In genomic region chr3:47291754-47292420, GRCh38 we compare ENCODE assay signal across 8 cellular contexts. TPM values are rescaled to one million over a fixed set of nuclear protein-coding genes. Genes with fewer than 3 reads are reported as not detected.
DNase-seq lines count a peak whose midpoint lies in the region; ATAC-seq, FAIRE-seq and TF ChIP-seq lines count a peak whose summit lies in the region.
"Not testable (repeated sequence)": the region's sequence is repeated elsewhere in the genome, so short reads cannot be mapped to it uniquely, and the experiment has no call there.

No MANE protein-coding gene starts in this region.

- not testable (repeated sequence) for TF ChIP-seq RAD21 in GM12878 (IDR thresholded peaks at IDR 0.05; ENCODE audit: insufficient read depth, low read depth, low read length)

- H3K4me1 Mint-ChIP-seq in stimulated activated memory B cell treated with anti-CD40 and anti-IgM and Interleukin-4, amounts not matched to agents 10 μg/mL and 1 μg/mL and 100 μg/mL, for 72 hours = peaks cover 81% of the 10 kb centered on the region

- POLR2A ChIA-PET in GM12878 (lab: Charles Lee) = interaction anchor here (0.6 to 3.8 kb wide), 18 partner anchors 8 to 478 kb away, joined by 3 to 38 read pairs (median 3); partner anchors contain the start of genes KIF9, KLHL18 and PTPN23

- ATAC-seq in GM18511 (IDR thresholded peaks at IDR 0.05; ENCODE audit: unreplicated experiment) (peak; percentile 54), GM19328 (IDR thresholded peaks at IDR 0.05; ENCODE audit: unreplicated experiment) (peak; percentile 57), GM21723 (IDR thresholded peaks at IDR 0.05; ENCODE audit: unreplicated experiment) (peak; percentile 57), HG03135 (IDR thresholded peaks at IDR 0.05; ENCODE audit: unreplicated experiment) (peak; percentile 62), GM12878 (peak; percentile 80)
- peak; percentile 86 for ATAC-seq in stimulated activated memory B cell treated with anti-CD40 and anti-IgM and Interleukin-4, amounts not matched to agents 10 μg/mL and 1 μg/mL and 100 μg/mL, for 72 hours

- H3K9me3 Mint-ChIP-seq in stimulated activated memory B cell treated with anti-CD40 and anti-IgM and Interleukin-4, amounts not matched to agents 10 μg/mL and 1 μg/mL and 100 μg/mL, for 72 hours = not testable (repeated sequence)

- intact Hi-C loops in GM12878 (cut with micrococcal nuclease; ENCODE audit: unreplicated experiment) = not testable (repeated sequence)

- not testable (repeated sequence) for H3K9me3 ChIP-seq in Karpas-422 (ENCODE audit: low read length); GM12878 (replicated peaks; ENCODE audit: control insufficient read depth, insufficient read depth, low read length)

- H3K27ac ChIP-seq in Karpas-422 (ENCODE audit: low read length) (peak overlapping the region; percentile 89), GM12878 (ENCODE audit: control insufficient read depth, insufficient read depth) (peak overlapping the region; percentile 61)

- not testable (repeated sequence) for TF ChIP-seq POLR2A in GM12878 (IDR thresholded peaks at IDR 0.05; ENCODE audit: low read depth, low read length)

- CTCF ChIA-PET in GM12878 (lab: Yijun Ruan, JAX) = interaction anchor here (0.6 to 5.5 kb wide), 13 partner anchors 10 to 382 kb away, joined by 3 to 35 read pairs (median 7); partner anchors contain the start of genes KIF9, KLHL18 and SETD2

- peak overlapping the region; percentile 2; the same call in 1 of the 2 replicates for H3K4me3 ChIP-seq in GM12864 (ENCODE audit: low read depth, low read length)
- peak overlapping the region; percentile 52 for H3K4me3 ChIP-seq in Karpas-422 (ENCODE audit: low read length)
- H3K4me3 ChIP-seq in GM12878 = peak overlapping the region; percentile 37

- in situ Hi-C loops in GM12878 (cut with MboI) = not testable (repeated sequence)

- SMC1A ChIA-PET in GM12878 (lab: Charles Lee; ENCODE audit: uncharacterized antibody, unreplicated experiment) = interaction anchor here (0.5 to 6.8 kb wide), 20 partner anchors 9 to 151 kb away, joined by 3 to 68 read pairs (median 4); partner anchors contain the start of genes KIF9, KLHL18 and SETD2

- TF ChIP-seq CTCF in GM12864 (IDR thresholded peaks at IDR 0.05; ENCODE audit: low read depth, low read length, missing control alignments); GM12878 (IDR thresholded peaks at IDR 0.05 in 2 of 3, conservative IDR thresholded peaks at IDR 0.05 in 1 of 3; ENCODE audit: control insufficient read depth in 2 of 3, extremely low read depth in 1 of 3, insufficient read depth in 1 of 3, low read depth in 3 of 3, low read length in 3 of 3): not testable (repeated sequence)

- peak overlapping the region; percentile 69 for H3K4me2 ChIP-seq in Karpas-422 (ENCODE audit: low read depth, low read length, poor library complexity, severe bottlenecking)
- H3K4me2 ChIP-seq in GM12878 (ENCODE audit: control insufficient read depth, insufficient read depth) = peak overlapping the region; percentile 75

- DNase-seq in GM12864 (ENCODE audit: low read depth) = not testable (repeated sequence)
- DNase-seq in Karpas-422 (peak; percentile 86), GM12878 (ENCODE audit: low read depth, low spot score) (peak; percentile 65)

- 5% methylated on average over 8 of the region's 9 CpGs for WGBS in GM12878 (ENCODE audit: insufficient coverage, insufficient replicate concordance, low lambda C conversion rate, missing lambda C conversion rate)

- peak overlapping the region; percentile 54 for H3K9ac ChIP-seq in Karpas-422 (ENCODE audit: low read length)
- H3K9ac ChIP-seq in GM12878 (ENCODE audit: control insufficient read depth, insufficient read depth, low read length) = not testable (repeated sequence)

- H3K4me3 Mint-ChIP-seq in stimulated activated memory B cell treated with anti-CD40 and anti-IgM and Interleukin-4, amounts not matched to agents 10 μg/mL and 1 μg/mL and 100 μg/mL, for 72 hours = peak overlapping the region; percentile 43

- not testable (repeated sequence) for H3K27me3 Mint-ChIP-seq in stimulated activated memory B cell treated with anti-CD40 and anti-IgM and Interleukin-4, amounts not matched to agents 10 μg/mL and 1 μg/mL and 100 μg/mL, for 72 hours

- H4K20me1 ChIP-seq in Karpas-422 (ENCODE audit: insufficient read depth, low read depth, low read length); GM12878 (ENCODE audit: control insufficient read depth, insufficient read depth): not testable (repeated sequence)

- H3K36me3 ChIP-seq in Karpas-422 (ENCODE audit: insufficient read depth, low read length) (peaks cover 25% of the 10 kb centered on the region; the same call in 1 of the 2 replicates), GM12878 (ENCODE audit: control insufficient read depth in 2 of 2, insufficient read depth in 2 of 2, low read length in 1 of 2) (peaks cover 0 to 15% of the 10 kb centered on the region in 2 experiments)

- RAD21 ChIA-PET in GM12878 (lab: Charles Lee; ENCODE audit: unreplicated experiment) = interaction anchor here (0.7 to 3.2 kb wide), 17 partner anchors 9 to 150 kb away, joined by 3 to 14 read pairs (median 5); partner anchors contain the start of genes KIF9, KLHL18 and SETD2

- not testable (repeated sequence) for BruUV-seq in GM12878 (replicated peaks; lab: Mats Ljungman, UMichigan)

- FAIRE-seq in GM12878 (lab: Jason Lieb, UNC) = not testable (repeated sequence)

- not testable (repeated sequence) for H3K9me2 ChIP-seq in Karpas-422 (replicated peaks; ENCODE audit: insufficient read depth, low read length)

- peak overlapping the region; percentile 77 for H3K27ac Mint-ChIP-seq in stimulated activated memory B cell treated with anti-CD40 and anti-IgM and Interleukin-4, amounts not matched to agents 10 μg/mL and 1 μg/mL and 100 μg/mL, for 72 hours

- H2AFZ ChIP-seq in Karpas-422 (ENCODE audit: low read length); GM12878 (ENCODE audit: control insufficient read depth, low read depth, low read length): not testable (repeated sequence)

- TF ChIP-seq EP300 in GM12878 (IDR thresholded peaks at IDR 0.05; ENCODE audit: borderline replicate concordance in 1 of 2, control insufficient read depth in 1 of 2, low read depth in 2 of 2, low read length in 2 of 2) = not testable (repeated sequence)

- peaks cover 98% of the 10 kb centered on the region for H3K79me2 ChIP-seq in Karpas-422 (ENCODE audit: low read length)
- H3K79me2 ChIP-seq in GM12878 (ENCODE audit: control insufficient read depth, insufficient read depth, low read length) = peaks cover 80% of the 10 kb centered on the region

- H3K4me1 ChIP-seq in Karpas-422 (ENCODE audit: low read length) (peaks cover 85% of the 10 kb centered on the region), GM12878 (ENCODE audit: control insufficient read depth, insufficient read depth, low read length) (peaks cover 46% of the 10 kb centered on the region)

- peaks cover 58% of the 10 kb centered on the region for H3K36me3 Mint-ChIP-seq in stimulated activated memory B cell treated with anti-CD40 and anti-IgM and Interleukin-4, amounts not matched to agents 10 μg/mL and 1 μg/mL and 100 μg/mL, for 72 hours

- not testable (repeated sequence) for H3K27me3 ChIP-seq in Karpas-422 (ENCODE audit: low read length); GM12878 (replicated peaks in 1 of 2; ENCODE audit: control insufficient read depth in 2 of 2, insufficient read depth in 2 of 2, low read length in 1 of 2)

RNA-seq across cellular contexts. Expression of gene KLHL18, which starts 9.1 kb away (rescaled TPM):
- total RNA-seq in Karpas-422 (2014; rRNA removed; shearing (Covaris generic); ENCODE audit: low replicate concordance) = 15.6 and 33.0 TPM in 2 replicates
- 47.7 and 66.7 TPM in 2 replicates for total RNA-seq in GM12878 (2013; cell fraction: nucleolus; rRNA removed)
- total RNA-seq in GM12878 (2014; rRNA removed) (28.6 and 32.1 TPM in 2 replicates), GM12878 (2014; rRNA removed; fragmentation: Illumina TruSeq; extraction: Trizol) (22.7 and 24.0 TPM in 2 replicates), GM12878 (2021) (51.5 and 56.5 TPM in 2 replicates)
- polyA plus RNA-seq in GM12878 (2011; ENCODE audit: low read depth) = 12.4 TPM
- polyA plus RNA-seq in GM12878 (2011; rRNA removed) (36.7 and 61.5 TPM in 2 replicates), GM12878 (2014; fragmentation: Illumina TruSeq; extraction: Trizol) (20.2 and 28.5 TPM in 2 replicates), GM12878 (2014; fragmentation: Nextera tagmentation; extraction: Ambion mirVana) (10 to 100 TPM; 65.6 to 69.8 TPM), GM12878 (2014; rRNA removed) (32.6 and 35.6 TPM in 2 replicates), GM12878 (2016; fragmentation: Nextera tagmentation; extraction: Ambion mirVana) (10 to 100 TPM; 51.8 to 56.6 TPM)
- 64.6 and 76.1 TPM in 2 replicates for polyA plus RNA-seq in GM12878 (2011; cell fraction: cytosol; rRNA removed)
- 39.0 and 50.3 TPM in 2 replicates for polyA plus RNA-seq in GM12878 (2011; cell fraction: nucleus; rRNA removed)
- 26.6 and 31.3 TPM in 2 replicates for polyA plus RNA-seq in GM12878 (2012)
- 49.1 and 54.9 TPM in 2 replicates for polyA minus RNA-seq in GM12878 (2011; rRNA and poly(A)+ RNA removed)
- 11.1 and 13.2 TPM in 2 replicates for polyA minus RNA-seq in GM12878 (2011; cell fraction: cytosol; rRNA and poly(A)+ RNA removed)
- 10.8 and 22.6 TPM in 2 replicates for polyA minus RNA-seq in GM12878 (2011; cell fraction: nucleus; rRNA and poly(A)+ RNA removed)

RNA-seq across cellular contexts. Expression of gene KIF9, which starts 9.3 kb away (rescaled TPM):
- 8.3 and 21.1 TPM in 2 replicates for total RNA-seq in Karpas-422 (2014; rRNA removed; shearing (Covaris generic); ENCODE audit: low replicate concordance)
- total RNA-seq in GM12878 (2013; cell fraction: nucleolus; rRNA removed) = 4.6 and 5.2 TPM in 2 replicates
- total RNA-seq in GM12878 (2014; rRNA removed) = 4.6 and 6.8 TPM in 2 replicates
- total RNA-seq in GM12878 (2014; rRNA removed; fragmentation: Illumina TruSeq; extraction: Trizol) = 4.1 and 5.2 TPM in 2 replicates
- total RNA-seq in GM12878 (2021) = 4.6 and 6.3 TPM in 2 replicates
- 2.3 TPM for polyA plus RNA-seq in GM12878 (2011; ENCODE audit: low read depth)
- 5.3 and 6.7 TPM in 2 replicates for polyA plus RNA-seq in GM12878 (2011; rRNA removed)
- polyA plus RNA-seq in GM12878 (2011; cell fraction: cytosol; rRNA removed) = 4.0 and 4.5 TPM in 2 replicates
- polyA plus RNA-seq in GM12878 (2011; cell fraction: nucleus; rRNA removed) = 5.0 and 5.5 TPM in 2 replicates
- 3.8 and 4.6 TPM in 2 replicates for polyA plus RNA-seq in GM12878 (2012)
- 2.7 and 3.0 TPM in 2 replicates for polyA plus RNA-seq in GM12878 (2014; fragmentation: Illumina TruSeq; extraction: Trizol)
- polyA plus RNA-seq in GM12878 (2014; fragmentation: Nextera tagmentation; extraction: Ambion mirVana) = 1 to 10 TPM; 7.6 to 8.0 TPM
- polyA plus RNA-seq in GM12878 (2014; rRNA removed) = 5.4 TPM in 2 replicates
- 10 to 100 TPM in 1 of 2 experiments, 1 to 10 TPM in 1; 8.2 to 10.2 TPM for polyA plus RNA-seq in GM12878 (2016; fragmentation: Nextera tagmentation; extraction: Ambion mirVana)
- 2.0 and 2.6 TPM in 2 replicates for polyA minus RNA-seq in GM12878 (2011; rRNA and poly(A)+ RNA removed)
- 2.3 and 3.5 TPM in 2 replicates for polyA minus RNA-seq in GM12878 (2011; cell fraction: cytosol; rRNA and poly(A)+ RNA removed)
- polyA minus RNA-seq in GM12878 (2011; cell fraction: nucleus; rRNA and poly(A)+ RNA removed) = 3.5 and 3.9 TPM in 2 replicates

Comparison
In these comparisons a context has a peak if more than half of its experiments do, and no peak if none do; other contexts are left out.
1. H3K4me3 ChIP-seq: peak in every context shown above with its lines; median percentile 52 in Karpas-422; 37 in GM12878; 2 in GM12864.